31 cellular contexts compared by ENCODE assay signal in genomic region chr1:5311634-5312298, GRCh38.
DNase-seq lines count a peak whose midpoint lies in the region; ATAC-seq, FAIRE-seq and TF ChIP-seq lines count a peak whose summit lies in the region.
"Had no signal": no experiment of that assay in that cellular context is flagged by ENCODE, and none has a peak within 500 bp of the region (broad histone marks: within the 10 kb centered on the region; RNA-seq: fewer than 3 reads in every experiment).

No MANE protein-coding gene starts in this region.

- no peak overlapping the region for H4K91ac ChIP-seq in H9 (ENCODE audit: insufficient read length, low read depth, low read length)
- no peak overlapping the region for H4K91ac ChIP-seq in H1 (replicated peaks; ENCODE audit: insufficient read length, low read length)

- no peak for FAIRE-seq in H1 (lab: Jason Lieb, UNC)
- FAIRE-seq: A549, colon, GM12878, H54, K562 had no signal

- CTCF ChIA-PET in H1 (lab: Charles Lee; ENCODE audit: partially characterized antibody) = interaction anchor here (0.6 kb wide), 1 partner anchor 58 kb away, joined by 4 read pairs; no protein-coding TSS in a partner anchor

- DNase-seq in COLO668 (lab: John Stamatoyannopoulos, UW; ENCODE audit: unreplicated experiment) = peak; percentile 75
- DNase-seq in H9 = no peak
- peak; percentile 36 for DNase-seq in NCI-H748 treated with DMSO at 0.1 percent for 48 hours (lab: John Stamatoyannopoulos, UW)
- DNase-seq in H1 (ENCODE audit: low read depth in 1 of 2, low spot score in 2 of 2) = no peak
- no peak for DNase-seq in T-helper 2 cell treated with Interferon-gamma antibody and Interleukin-4, amounts not matched to agents 5 μg/mL and 100 μg/mL, for 36 hours (ENCODE audit: low spot score)
- DNase-seq in brain microvascular endothelial cell = no peak
- DNase-seq in NCI-H1092 treated with DMSO at 0.1 percent for 48 hours (lab: John Stamatoyannopoulos, UW) = no peak
- DNase-seq: activated CD4-positive, alpha-beta T cell treated with anti-CD3 and anti-CD28 coated beads, Interleukin-2, amount 10 ng/mL, durations not matched to agents 24 days and 14 days; activated effector memory CD4-positive, alpha-beta T cell treated with Interleukin-2 at 50 U/mL for 16 hours; anterior cingulate cortex; CD4-positive, alpha-beta T cell; DMS 273 treated with DMSO at 0.1 percent for 48 hours; effector memory CD4-positive, alpha-beta T cell; left ventricle myocardium inferior; NCI-H1092; NCI-H2029 treated with DMSO at 0.1 percent for 48 hours; psoas muscle; SIG-M5; sigmoid colon; stimulated activated CD4-positive, alpha-beta T cell treated with anti-CD3 and anti-CD28 coated beads, Interleukin-12 subunit alpha, Interleukin-12 subunit beta, amount 100 ng/mL, for 4 hours; stimulated activated CD4-positive, alpha-beta T cell treated with anti-CD3 and anti-CD28 coated beads, Interleukin-4, amount 100 ng/mL, for 1 hour; stomach had no signal

- H3K4me2 ChIP-seq in H9 (ENCODE audit: insufficient read depth, insufficient read length, low read length) = no peak overlapping the region
- H3K4me2 ChIP-seq in H1 (ENCODE audit: insufficient read depth in 1 of 2, low read depth in 2 of 2, low read length in 2 of 2) = no peak overlapping the region
- H3K4me2 ChIP-seq: A549 had no signal

- H2BK120ac ChIP-seq in H9 (ENCODE audit: low read depth, low read length, poor library complexity, severe bottlenecking) = no peak overlapping the region
- no peak overlapping the region for H2BK120ac ChIP-seq in H1 (replicated peaks; ENCODE audit: low read depth, low read length)

- TF ChIP-seq POLR2A in H1 (IDR thresholded peaks at IDR 0.05; ENCODE audit: control extremely low read depth in 1 of 2, low read depth in 2 of 2, low read length in 2 of 2) = no peak

- no peak for TF ChIP-seq EP300 in H1 (IDR thresholded peaks at IDR 0.05; ENCODE audit: borderline replicate concordance in 1 of 2, low read depth in 2 of 2, low read length in 2 of 2)

- no peak for TF ChIP-seq RAD21 in H1 (IDR thresholded peaks at IDR 0.05 in 1 of 2, conservative IDR thresholded peaks at IDR 0.05 in 1 of 2; ENCODE audit: low read depth in 2 of 2, low read length in 2 of 2)

- in situ Hi-C loops in brain microvascular endothelial cell (cut with HindIII; ENCODE audit: low pct_ligation_motif_present, low sequenced_read_pairs) = no loop called here

- H3K4me3 ChIP-seq in H1 (ENCODE audit: extremely low read depth in 1 of 4, insufficient read depth in 2 of 4, low read depth in 3 of 4, low read length in 4 of 4) (no peak overlapping the region), brain microvascular endothelial cell (ENCODE audit: low read depth, low read length) (no peak overlapping the region)
- H3K4me3 ChIP-seq: A549, cardiac muscle cell, GM12878, K562, left ventricle myocardium inferior, psoas muscle, sigmoid colon, stomach had no signal

- H2BK20ac ChIP-seq in H9 (ENCODE audit: low read depth, low read length, poor library complexity, severe bottlenecking) = no peak overlapping the region
- no peak overlapping the region for H2BK20ac ChIP-seq in H1 (ENCODE audit: low read length)

- H2AFZ ChIP-seq in H9 (ENCODE audit: low read length) = no peak overlapping the region
- no peak overlapping the region for H2AFZ ChIP-seq in H1 (ENCODE audit: low read length)

- H3K36me3 Mint-ChIP-seq in H9 (ENCODE audit: insufficient read depth in 1 of 3, low read depth in 3 of 3) = no peaks in the 10 kb centered on the region
- no peaks in the 10 kb centered on the region for H3K36me3 Mint-ChIP-seq in T-helper 2 cell treated with Interferon-gamma antibody and Interleukin-4, amounts not matched to agents 5 μg/mL and 100 μg/mL, for 36 hours (ENCODE audit: low read depth)
- H3K36me3 Mint-ChIP-seq: activated naive CD8-positive, alpha-beta T cell had no signal

- H3K79me1 ChIP-seq in H9 (ENCODE audit: insufficient read depth, low read depth, low read length, poor library complexity, severe bottlenecking) (no peaks in the 10 kb centered on the region), H1 (ENCODE audit: low read depth, low read length) (no peaks in the 10 kb centered on the region)

- H3K14ac ChIP-seq in H9 (ENCODE audit: insufficient read depth, low read length) = no peak overlapping the region; the same call in 1 of the 2 replicates
- H3K14ac ChIP-seq in H1 (ENCODE audit: insufficient read length) = no peak overlapping the region

- H3K4me1 Mint-ChIP-seq in H9 = peaks cover 12 to 19% of the 10 kb centered on the region in 2 experiments; a peak in 3 of 4 replicates
- H3K4me1 Mint-ChIP-seq in T-helper 2 cell treated with Interferon-gamma antibody and Interleukin-4, amounts not matched to agents 5 μg/mL and 100 μg/mL, for 36 hours (ENCODE audit: low read depth) = no peaks in the 10 kb centered on the region
- H3K4me1 Mint-ChIP-seq: activated CD4-positive, alpha-beta T cell treated with anti-CD3 and anti-CD28 coated beads, Interleukin-2, amount 10 ng/mL, durations not matched to agents 24 days and 14 days had no signal

- no peak overlapping the region for H2BK15ac ChIP-seq in H9 (ENCODE audit: low read depth, low read length)
- no peak overlapping the region for H2BK15ac ChIP-seq in H1 (ENCODE audit: low read length)

- H3K4me1 ChIP-seq in H9 (ENCODE audit: insufficient read depth, low read length) = no peaks in the 10 kb centered on the region; the same call in 1 of the 2 replicates
- peaks cover 0 to 2% (median 0%) of the 10 kb centered on the region in 4 experiments; a peak in 1 of 7 replicates for H3K4me1 ChIP-seq in H1 (replicated peaks in 1 of 4; ENCODE audit: control insufficient read depth in 3 of 4, insufficient read depth in 4 of 4, low read length in 3 of 4)
- H3K4me1 ChIP-seq: A549, left ventricle myocardium inferior, psoas muscle, sigmoid colon, stomach had no signal

- TF ChIP-seq CTCF in H9 (conservative IDR thresholded peaks at IDR 0.05) (no peak), H1 (IDR thresholded peaks at IDR 0.05; ENCODE audit: control extremely low read depth in 1 of 3, insufficient read depth in 1 of 3, low read depth in 1 of 3, low read length in 3 of 3) (no peak), brain microvascular endothelial cell (IDR thresholded peaks at IDR 0.05; ENCODE audit: low read depth, low read length, missing control alignments) (no peak)

- no CpG with 5 or more reads among the region's 11 CpGs for WGBS in H9 (ENCODE audit: extremely low coverage, insufficient read length, low lambda C conversion rate)
- WGBS in H1 (ENCODE audit: extremely low coverage in 1 of 2, insufficient coverage in 1 of 2, insufficient read length in 1 of 2, insufficient replicate concordance in 2 of 2, low coverage in 1 of 2, low lambda C conversion rate in 2 of 2, missing lambda C conversion rate in 1 of 2), 2 experiments = 88% methylated on average over 11 of the region's 11 CpGs; no CpG with 5 or more reads in 1 of the 2 experiments

- POLR2A ChIA-PET in H1 (lab: Charles Lee; ENCODE audit: partially characterized antibody) = no interaction called here

- H4K20me1 ChIP-seq in H9 (ENCODE audit: control insufficient read depth, insufficient read depth, insufficient read length) (no peaks in the 10 kb centered on the region), H1 (replicated peaks in 1 of 2; ENCODE audit: control insufficient read depth in 1 of 2, insufficient read depth in 2 of 2, low read length in 2 of 2) (no peaks in the 10 kb centered on the region)

- no peaks in the 10 kb centered on the region for H3K27me3 ChIP-seq in H9 (ENCODE audit: insufficient read depth, low read length)
- H3K27me3 ChIP-seq in H1 (replicated peaks in 1 of 4; ENCODE audit: control insufficient read depth in 3 of 4, extremely low read depth in 1 of 4, insufficient read depth in 3 of 4, low read length in 3 of 4) = no peaks in the 10 kb centered on the region
- no peaks in the 10 kb centered on the region for H3K27me3 ChIP-seq in brain microvascular endothelial cell (replicated peaks)
- H3K27me3 ChIP-seq: cardiac muscle cell had no signal

- no peak overlapping the region for H3K4me3 Mint-ChIP-seq in H9
- H3K4me3 Mint-ChIP-seq in T-helper 2 cell treated with Interferon-gamma antibody and Interleukin-4, amounts not matched to agents 5 μg/mL and 100 μg/mL, for 36 hours = no peak overlapping the region
- H3K4me3 Mint-ChIP-seq: activated CD4-positive, alpha-beta T cell treated with anti-CD3 and anti-CD28 coated beads, Interleukin-2, amount 10 ng/mL, durations not matched to agents 24 days and 14 days; activated naive CD8-positive, alpha-beta T cell; CD4-positive, alpha-beta T cell had no signal

- peaks cover 23% of the 10 kb centered on the region for H3K27me3 Mint-ChIP-seq in H9 (ENCODE audit: low read depth)
- H3K27me3 Mint-ChIP-seq in T-helper 2 cell treated with Interferon-gamma antibody and Interleukin-4, amounts not matched to agents 5 μg/mL and 100 μg/mL, for 36 hours (ENCODE audit: low read depth) = no peaks in the 10 kb centered on the region
- H3K27me3 Mint-ChIP-seq: activated CD4-positive, alpha-beta T cell treated with anti-CD3 and anti-CD28 coated beads, Interleukin-2, amount 10 ng/mL, durations not matched to agents 24 days and 14 days; activated naive CD8-positive, alpha-beta T cell; CD4-positive, alpha-beta T cell had no signal

- no peak overlapping the region for H3K18ac ChIP-seq in H9 (ENCODE audit: insufficient read length, low read depth, low read length)
- H3K18ac ChIP-seq in H1 (ENCODE audit: extremely low read depth, low read length) = no peak overlapping the region

- H4K8ac ChIP-seq in H9 (replicated peaks; ENCODE audit: insufficient read length, low read depth, low read length) (no peak overlapping the region), H1 (ENCODE audit: extremely low read depth, insufficient read depth, low read length) (no peak overlapping the region; the same call in 1 of the 2 replicates)

- H3K9ac ChIP-seq in H9 (ENCODE audit: extremely low read depth, insufficient read length, low read length) (no peak overlapping the region), H1 (replicated peaks in 1 of 4; ENCODE audit: extremely low read depth in 1 of 4, low read depth in 3 of 4, low read length in 3 of 4) (no peak overlapping the region)

- H3K4ac ChIP-seq in H9 (ENCODE audit: low read depth, low read length) (no peak overlapping the region), H1 (replicated peaks; ENCODE audit: insufficient read length, low read depth, low read length) (no peak overlapping the region)

- H3K23me2 ChIP-seq in H9 (ENCODE audit: insufficient read length, low read depth, low read length, poor library complexity, severe bottlenecking) (no peaks in the 10 kb centered on the region), H1 (ENCODE audit: low read depth, low read length) (no peaks in the 10 kb centered on the region)

- peak overlapping the region in 2 of 3 experiments; percentile 29 to 92; a peak in 1 of 7 replicates for H3K27ac Mint-ChIP-seq in H9
- H3K27ac Mint-ChIP-seq in T-helper 2 cell treated with Interferon-gamma antibody and Interleukin-4, amounts not matched to agents 5 μg/mL and 100 μg/mL, for 36 hours = no peak overlapping the region
- H3K27ac Mint-ChIP-seq: activated CD4-positive, alpha-beta T cell treated with anti-CD3 and anti-CD28 coated beads, Interleukin-2, amount 10 ng/mL, durations not matched to agents 24 days and 14 days; activated naive CD8-positive, alpha-beta T cell; CD4-positive, alpha-beta T cell had no signal

- H3K9me3 ChIP-seq in H9 (ENCODE audit: control insufficient read depth, low read depth, low read length) (no peaks in the 10 kb centered on the region), H1 (ENCODE audit: insufficient read depth in 2 of 2, low read depth in 1 of 2, low read length in 1 of 2) (no peaks in the 10 kb centered on the region)
- H3K9me3 ChIP-seq: A549, left ventricle myocardium inferior, psoas muscle, sigmoid colon, stomach had no signal

- no peaks in the 10 kb centered on the region for H3K36me3 ChIP-seq in H1 (ENCODE audit: control insufficient read depth in 2 of 4, insufficient read depth in 4 of 4, low read length in 3 of 4)
- H3K36me3 ChIP-seq in brain microvascular endothelial cell (replicated peaks) = no peaks in the 10 kb centered on the region
- H3K36me3 ChIP-seq: cardiac muscle cell, left ventricle myocardium inferior, sigmoid colon, stomach had no signal

- H2BK5ac ChIP-seq in H9 (ENCODE audit: insufficient read length, low read length) (no peak overlapping the region), H1 (ENCODE audit: low read depth, low read length) (no peak overlapping the region)

- H4K5ac ChIP-seq in H9 (ENCODE audit: insufficient read length, low read depth, low read length) (no peak overlapping the region), H1 (ENCODE audit: insufficient read length, low read depth, low read length) (no peak overlapping the region)

- H2BK12ac ChIP-seq in H9 (ENCODE audit: insufficient read length, low read depth, low read length) (no peak overlapping the region), H1 (ENCODE audit: low read depth, low read length) (0 out of 2 replicates have a peak overlapping the region, but pooled peaks have one; percentile 17)

- no peak overlapping the region for H3K23ac ChIP-seq in H9 (ENCODE audit: insufficient read length, low read depth, low read length)
- H3K23ac ChIP-seq in H1 (ENCODE audit: insufficient read length) = no peak overlapping the region

- H3K9me3 Mint-ChIP-seq in H9 = no peaks in the 10 kb centered on the region; a peak in 1 of 5 replicates
- H3K9me3 Mint-ChIP-seq in T-helper 2 cell treated with Interferon-gamma antibody and Interleukin-4, amounts not matched to agents 5 μg/mL and 100 μg/mL, for 36 hours = no peaks in the 10 kb centered on the region
- H3K9me3 Mint-ChIP-seq: activated CD4-positive, alpha-beta T cell treated with anti-CD3 and anti-CD28 coated beads, Interleukin-2, amount 10 ng/mL, durations not matched to agents 24 days and 14 days; CD4-positive, alpha-beta T cell had no signal

- H3K79me2 ChIP-seq in H9 (ENCODE audit: insufficient read depth, low read length) = no peaks in the 10 kb centered on the region
- H3K79me2 ChIP-seq in H1 (ENCODE audit: control insufficient read depth in 1 of 2, insufficient read depth in 2 of 2, low read length in 2 of 2) = no peaks in the 10 kb centered on the region

- no peak overlapping the region for H3T11ph ChIP-seq in H9 (ENCODE audit: low read length)

- no peak overlapping the region for H3K27ac ChIP-seq in H9 (ENCODE audit: insufficient read length, low read depth, low read length)
- H3K27ac ChIP-seq in H1 (ENCODE audit: low read depth, low read length) = no peak overlapping the region
- no peak overlapping the region for H3K27ac ChIP-seq in brain microvascular endothelial cell
- H3K27ac ChIP-seq: A549, cardiac muscle cell, epithelial cell of prostate, left ventricle myocardium inferior, psoas muscle, sigmoid colon, stomach had no signal

- H2AK5ac ChIP-seq in H9 (ENCODE audit: insufficient read length, low read length) (no peak overlapping the region), H1 (ENCODE audit: low read depth, low read length) (no peak overlapping the region)

- H3K56ac ChIP-seq in H9 (ENCODE audit: insufficient read length, low read depth, low read length) = no peak overlapping the region
- no peak overlapping the region for H3K56ac ChIP-seq in H1 (replicated peaks; ENCODE audit: insufficient read length, low read depth, low read length)

- no peak for ATAC-seq in HG02678 (IDR thresholded peaks at IDR 0.05; ENCODE audit: unreplicated experiment)
- ATAC-seq: A549, GM12878, K562, psoas muscle had no signal

Comparison
In these comparisons a context has a peak if more than half of its experiments do, and no peak if none do; other contexts are left out.
1. DNase-seq: peak in COLO668 (single experiment) and NCI-H748 treated with DMSO at 0.1 percent for 48 hours (single experiment); none in H9 (single experiment), H1 (0 of 2), T-helper 2 cell treated with Interferon-gamma antibody and Interleukin-4, amounts not matched to agents 5 μg/mL and 100 μg/mL, for 36 hours (single experiment), brain microvascular endothelial cell (single experiment) and NCI-H1092 treated with DMSO at 0.1 percent for 48 hours (single experiment).